In genomic region chr4:38765391-38765790, GRCh38 we compare ENCODE assay signal across 23 cellular contexts. TPM values are rescaled to one million over a fixed set of nuclear protein-coding genes. Genes with fewer than 3 reads are reported as not detected.
DNase-seq lines count a peak whose midpoint lies in the region; ATAC-seq and TF ChIP-seq lines count a peak whose summit lies in the region.
"Had no signal": no experiment of that assay in that cellular context is flagged by ENCODE, and none has a peak within 500 bp of the region (broad histone marks: within the 10 kb centered on the region; RNA-seq: fewer than 3 reads in every experiment).

No MANE protein-coding gene starts in this region.

- no peak overlapping the region for H3K4me2 ChIP-seq in IMR-90 (ENCODE audit: low read depth, low read length)
- H3K4me2 ChIP-seq: A549 had no signal

- no peak overlapping the region for H4K8ac ChIP-seq in IMR-90 (ENCODE audit: low read depth in 2 of 2, low read length in 2 of 2)

- ATAC-seq in IMR-90 (ENCODE audit: low read depth) (peak; percentile 63), HG02763 (IDR thresholded peaks at IDR 0.05; ENCODE audit: unreplicated experiment) (no peak)
- ATAC-seq in activated CD4-positive, CD25-positive, alpha-beta regulatory T cell treated with anti-CD3 and anti-CD28 coated beads, Interleukin-2, amount 50 U/mL, for 24 hours: no peak
- ATAC-seq: A549; naive thymus-derived CD4-positive, alpha-beta T cell had no signal

- no peak for TF ChIP-seq RAD21 in IMR-90 (IDR thresholded peaks at IDR 0.05; ENCODE audit: low read length)

- H3K23ac ChIP-seq in IMR-90 (ENCODE audit: low read depth, low read length): no peak overlapping the region

- no peaks in the 10 kb centered on the region for H3K79me1 ChIP-seq in IMR-90 (ENCODE audit: low read depth in 1 of 2, low read length in 2 of 2)

- no peak overlapping the region for H2AFZ ChIP-seq in IMR-90 (replicated peaks; ENCODE audit: low read length, poor library complexity)

- no peak overlapping the region for H3K56ac ChIP-seq in IMR-90 (ENCODE audit: extremely low read depth, insufficient read depth, low read length)

- H3K36me3 Mint-ChIP-seq in CD4-positive, alpha-beta memory T cell: no peaks in the 10 kb centered on the region

- H2BK20ac ChIP-seq in IMR-90 (ENCODE audit: low read depth, low read length): no peak overlapping the region

- no CpG with 5 or more reads among the region's 4 CpGs for WGBS in IMR-90 (ENCODE audit: extremely low coverage in 2 of 2, insufficient read length in 1 of 2), 2 experiments

- no peak overlapping the region for H2BK120ac ChIP-seq in IMR-90 (ENCODE audit: low read depth, low read length)

- no peaks in the 10 kb centered on the region for H3K9me3 ChIP-seq in IMR-90 (ENCODE audit: control insufficient read depth, insufficient read depth, low read length)
- no peaks in the 10 kb centered on the region for H3K9me3 ChIP-seq in CD4-positive, alpha-beta memory T cell (ENCODE audit: control insufficient read depth in 1 of 2, low read length in 2 of 2)
- H3K9me3 ChIP-seq: A549, esophagus squamous epithelium had no signal

- peak overlapping the region in 1 of 7 donors; percentile 76 for H3K27ac Mint-ChIP-seq in CD4-positive, alpha-beta memory T cell
- H3K27ac Mint-ChIP-seq: activated CD4-positive, alpha-beta T cell treated with anti-CD3 and anti-CD28 coated beads, Interleukin-2, amount 10 ng/mL, durations not matched to agents 24 days and 14 days; naive thymus-derived CD4-positive, alpha-beta T cell had no signal

- peaks cover 0 to 10% (median 4%) of the 10 kb centered on the region in 4 donors for H3K4me1 Mint-ChIP-seq in CD4-positive, alpha-beta memory T cell

- CTCF ChIA-PET in IMR-90 (lab: Yijun Ruan, JAX): interaction anchor here (1.0 kb wide), 1 partner anchor 17 kb away, joined by 3 read pairs; the partner anchor contains the start of gene TLR10
- CTCF ChIA-PET in CD4-positive, alpha-beta memory T cell (lab: Charles Lee; ENCODE audit: partially characterized antibody): interaction anchor here (1.1 to 11.2 kb wide), 6 partner anchors 17 to 95 kb away, joined by 3 to 230 read pairs (median 5); partner anchors contain the start of genes TLR10 and TLR6

- H4K20me1 ChIP-seq in IMR-90 (ENCODE audit: insufficient read depth, low read length): no peaks in the 10 kb centered on the region

- BruUV-seq in IMR-90 (replicated peaks; lab: Mats Ljungman, UMichigan): no TSS peak

- no peak overlapping the region for H2AK9ac ChIP-seq in IMR-90 (replicated peaks; ENCODE audit: low read depth, low read length, poor library complexity)

- H3K18ac ChIP-seq in IMR-90 (ENCODE audit: low read depth, low read length): no peak overlapping the region

- no peak overlapping the region for H3K9ac ChIP-seq in IMR-90 (ENCODE audit: low read depth, low read length)

- dilution Hi-C loops in IMR-90 (cut with HindIII; ENCODE audit: low sequenced_read_pairs, unreplicated experiment): no loop called here

- H4K5ac ChIP-seq in IMR-90 (ENCODE audit: low read depth, low read length): no peak overlapping the region

- H3K9me1 ChIP-seq in IMR-90 (ENCODE audit: insufficient read depth, low read length): no peaks in the 10 kb centered on the region

- H3K27me3 Mint-ChIP-seq in CD4-positive, alpha-beta memory T cell: no peaks in the 10 kb centered on the region
- H3K27me3 Mint-ChIP-seq: activated CD4-positive, alpha-beta T cell treated with anti-CD3 and anti-CD28 coated beads, Interleukin-2, amount 10 ng/mL, durations not matched to agents 24 days and 14 days had no signal

- no peak overlapping the region for H2BK5ac ChIP-seq in IMR-90 (ENCODE audit: low read depth, low read length, poor library complexity, severe bottlenecking)

- intact Hi-C loops in IMR-90 (cut with micrococcal nuclease): loop anchor here (5.0 kb wide), 1 partner anchor 37 kb away; the partner anchor contains the start of gene TLR1
- intact Hi-C loops in CD4-positive, alpha-beta memory T cell (cut with micrococcal nuclease): no loop called here

- in situ Hi-C loops in IMR-90 (cut with MboI; ENCODE audit: low sequenced_read_pairs): no loop called here
- in situ Hi-C loops in brain microvascular endothelial cell (cut with HindIII; ENCODE audit: low pct_ligation_motif_present, low sequenced_read_pairs): no loop called here

- no peak overlapping the region for H3K4me3 ChIP-seq in IMR-90 (ENCODE audit: insufficient read depth, low read depth, low read length)
- H3K4me3 ChIP-seq in brain microvascular endothelial cell (ENCODE audit: low read depth, low read length): no peak overlapping the region
- no peak overlapping the region for H3K4me3 ChIP-seq in CD4-positive, alpha-beta memory T cell (ENCODE audit: low read length in 2 of 2)
- H3K4me3 ChIP-seq: A549, esophagus squamous epithelium had no signal

- H3K4me1 ChIP-seq in IMR-90 (ENCODE audit: control insufficient read depth, insufficient read depth, low read length): no peaks in the 10 kb centered on the region
- H3K4me1 ChIP-seq in CD4-positive, alpha-beta memory T cell (ENCODE audit: insufficient read depth, low read length): no peaks in the 10 kb centered on the region
- H3K4me1 ChIP-seq: A549 had no signal

- H3K4ac ChIP-seq in IMR-90 (ENCODE audit: low read depth, low read length): no peak overlapping the region

- TF ChIP-seq POLR2A in IMR-90 (IDR thresholded peaks at IDR 0.05; ENCODE audit: low read depth, low read length): no peak

- no peak overlapping the region for H4K91ac ChIP-seq in IMR-90 (ENCODE audit: insufficient read depth, low read depth, low read length)

- no peak overlapping the region for H2BK15ac ChIP-seq in IMR-90 (ENCODE audit: low read depth, low read length)

- no peak overlapping the region for H3K14ac ChIP-seq in IMR-90 (replicated peaks; ENCODE audit: low read depth, low read length)

- TF ChIP-seq CTCF in IMR-90 (conservative IDR thresholded peaks at IDR 0.05; ENCODE audit: low read depth, low read length) (no peak), brain microvascular endothelial cell (IDR thresholded peaks at IDR 0.05; ENCODE audit: low read depth, low read length, missing control alignments) (no peak)

- H3K27ac ChIP-seq in IMR-90 (ENCODE audit: insufficient read depth, low read length): no peak overlapping the region
- H3K27ac ChIP-seq in brain microvascular endothelial cell: no peak overlapping the region
- H3K27ac ChIP-seq in CD4-positive, alpha-beta memory T cell (ENCODE audit: low read depth, low read length): no peak overlapping the region
- H3K27ac ChIP-seq: A549, C4-2B, esophagus squamous epithelium, RWPE1 had no signal

- H3K27me3 ChIP-seq in IMR-90 (ENCODE audit: control insufficient read depth, insufficient read depth, low read length) (peaks cover 6% of the 10 kb centered on the region; the same call in 1 of the 2 replicates), brain microvascular endothelial cell (replicated peaks) (no peaks in the 10 kb centered on the region)
- no peaks in the 10 kb centered on the region for H3K27me3 ChIP-seq in CD4-positive, alpha-beta memory T cell (ENCODE audit: insufficient read depth, low read length)
- H3K27me3 ChIP-seq: esophagus squamous epithelium had no signal

- peaks cover 0 to 7% (median 0%) of the 10 kb centered on the region in 8 donors for H3K9me3 Mint-ChIP-seq in CD4-positive, alpha-beta memory T cell

- no peaks in the 10 kb centered on the region for H3K36me3 ChIP-seq in IMR-90 (ENCODE audit: control insufficient read depth, insufficient read depth, low read length)
- no peaks in the 10 kb centered on the region for H3K36me3 ChIP-seq in brain microvascular endothelial cell (replicated peaks)
- no peaks in the 10 kb centered on the region for H3K36me3 ChIP-seq in CD4-positive, alpha-beta memory T cell (ENCODE audit: insufficient read depth, low read length)
- H3K36me3 ChIP-seq: esophagus squamous epithelium had no signal

- POLR2A ChIA-PET in IMR-90 (lab: Charles Lee; ENCODE audit: unreplicated experiment): no interaction called here
- POLR2A ChIA-PET in CD4-positive, alpha-beta memory T cell (lab: Charles Lee; ENCODE audit: partially characterized antibody): interaction anchor here (0.7 kb wide), 2 partner anchors 11 to 428 kb away, joined by 3 read pairs; no protein-coding TSS in a partner anchor

- DNase-seq in A172 (ENCODE audit: low spot score) (peak; percentile 26), IMR-90 (peak; percentile 80), brain microvascular endothelial cell (peak; percentile 67), kidney tubule cell (ENCODE audit: low spot score) (peak; percentile 65), globus pallidus (ENCODE audit: low spot score) (no peak)
- no peak for DNase-seq in CD4-positive, alpha-beta memory T cell
- DNase-seq: activated CD4-positive, alpha-beta T cell treated with anti-CD3 and anti-CD28 coated beads, Interleukin-2, amount 10 ng/mL, durations not matched to agents 24 days and 14 days; cerebellar nuclear complex; effector CD8-positive, alpha-beta T cell; esophagus squamous epithelium; HCEC 1CT; hippocampal formation; KG1; naive thymus-derived CD4-positive, alpha-beta T cell; NCI-H2029; NCI-H446 treated with DMSO at 0.1 percent for 48 hours; NK-92 treated with Interleukin-12 subunit alpha and Interleukin-12 subunit beta, amount 100 ng/mL, for 24 hours; SW 1271 had no signal

- no peak overlapping the region for H2AK5ac ChIP-seq in IMR-90 (ENCODE audit: low read depth, low read length)

- H3K4me3 Mint-ChIP-seq in CD4-positive, alpha-beta memory T cell: no peak overlapping the region
- H3K4me3 Mint-ChIP-seq: activated CD4-positive, alpha-beta T cell treated with anti-CD3 and anti-CD28 coated beads, Interleukin-2, amount 10 ng/mL, durations not matched to agents 24 days and 14 days; naive thymus-derived CD4-positive, alpha-beta T cell had no signal

TF ChIP-seq in IMR-90, 13 proteins besides CTCF, POLR2A, EP300 and RAD21 (continues in another document):
- no peak for TF ChIP-seq CHD1 (IDR thresholded peaks at IDR 0.05; ENCODE audit: low read depth, low read length)

RNA-seq across cellular contexts. Expression of gene TLR10, which starts 17.4 kb away (rescaled TPM):
- not detected in 2 replicates for total RNA-seq in A172 (2014; rRNA removed; shearing (Covaris generic))
- not detected in 2 replicates for total RNA-seq in IMR-90 (2012; rRNA removed)
- polyA plus RNA-seq in IMR-90 (2012; rRNA removed): not detected in 2 replicates
- polyA plus RNA-seq in IMR-90 (2012; cell fraction: cytosol; rRNA removed): not detected in 2 replicates
- polyA plus RNA-seq in IMR-90 (2012; cell fraction: nucleus; rRNA removed; ENCODE audit: low replicate concordance): not detected in 2 replicates
- total RNA-seq in CD4-positive, alpha-beta memory T cell: under 1 TPM; 0.20 to 0.28 TPM
- polyA plus RNA-seq in CD4-positive, alpha-beta memory T cell: 1 to 10 TPM in 1 of 2 donors, not detected in 1; 1.1 TPM
- total RNA-seq: activated CD4-positive, alpha-beta T cell treated with anti-CD3 and anti-CD28 coated beads, Interleukin-2, amount 10 ng/mL, durations not matched to agents 24 days and 14 days had no signal

RNA-seq across cellular contexts. Expression of gene TLR1, which starts 39.2 kb away (rescaled TPM):
- 0.60 and 4.6 TPM in 2 replicates for total RNA-seq in A172 (2014; rRNA removed; shearing (Covaris generic))
- total RNA-seq in IMR-90 (2012; rRNA removed): 1.1 TPM in 2 replicates
- polyA plus RNA-seq in IMR-90 (2012; rRNA removed): 0.17 and 0.24 TPM in 2 replicates
- 0.11 TPM in 2 replicates for polyA plus RNA-seq in IMR-90 (2012; cell fraction: cytosol; rRNA removed)
- polyA plus RNA-seq in IMR-90 (2012; cell fraction: nucleus; rRNA removed; ENCODE audit: low replicate concordance): 0.11 and 1.4 TPM in 2 replicates
- 10 to 100 TPM; 20.6 to 24.3 TPM for total RNA-seq in CD4-positive, alpha-beta memory T cell
- polyA plus RNA-seq in CD4-positive, alpha-beta memory T cell: 10 to 100 TPM; 16.2 to 19.2 TPM

Comparison
In these comparisons a context has a peak if more than half of its experiments do, and no peak if none do; other contexts are left out.
1. DNase-seq: peak in A172 (single experiment), IMR-90 (single experiment), brain microvascular endothelial cell (single experiment) and kidney tubule cell (single experiment); none in CD4-positive, alpha-beta memory T cell (0 of 5) and globus pallidus (single experiment).